In the genomic region with DNA sequence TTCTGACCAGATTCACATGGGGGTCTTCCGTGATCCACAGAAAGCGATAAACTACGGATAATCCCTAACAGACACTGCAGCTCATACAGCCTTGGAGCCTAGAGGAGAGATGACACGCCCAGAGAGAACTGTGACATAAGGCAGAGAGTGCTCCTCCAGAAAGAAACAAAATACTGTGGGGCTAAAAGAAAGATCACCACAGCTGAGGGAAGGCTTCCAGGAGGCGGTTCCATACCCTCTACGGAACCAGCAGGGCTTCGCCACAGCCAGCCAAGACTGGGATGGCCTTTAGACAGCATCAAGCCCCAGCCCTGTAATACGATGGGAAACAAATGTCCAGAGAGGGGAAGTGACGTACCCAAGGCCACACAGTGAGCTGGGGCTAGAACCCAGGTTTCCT, we compare ENCODE assay signal across 19 cellular contexts. TPM values are rescaled to one million over a fixed set of nuclear protein-coding genes. Genes with fewer than 3 reads are reported as not detected.
DNase-seq lines count a peak whose midpoint lies in the region; ATAC-seq and TF ChIP-seq lines count a peak whose summit lies in the region.
"Had no signal": no experiment of that assay in that cellular context is flagged by ENCODE, and none has a peak within 500 bp of the region (broad histone marks: within the 10 kb centered on the region; RNA-seq: fewer than 3 reads in every experiment).

No MANE protein-coding gene starts in this region.

- peaks cover 26% of the 10 kb centered on the region for H3K9me1 ChIP-seq in IMR-90 (ENCODE audit: insufficient read depth, low read length)

- H3K23ac ChIP-seq in IMR-90 (ENCODE audit: low read depth, low read length) = no peak overlapping the region

- H2AK5ac ChIP-seq in IMR-90 (ENCODE audit: low read depth, low read length) = no peak overlapping the region

- peak overlapping the region; percentile 49; the same call in 1 of the 2 replicates for H2BK20ac ChIP-seq in IMR-90 (ENCODE audit: low read depth, low read length)

- no peak overlapping the region for H3K14ac ChIP-seq in IMR-90 (replicated peaks; ENCODE audit: low read depth, low read length)

- H2AFZ ChIP-seq in IMR-90 (replicated peaks; ENCODE audit: low read length, poor library complexity) (no peak overlapping the region), mammary epithelial cell (ENCODE audit: low read depth, low read length) (no peak overlapping the region)

- POLR2A ChIA-PET in IMR-90 (lab: Charles Lee; ENCODE audit: unreplicated experiment) = no interaction called here

- H3K79me2 ChIP-seq in mammary epithelial cell (ENCODE audit: insufficient read depth, low read length) = peaks cover 2% of the 10 kb centered on the region

- no peak overlapping the region for H2BK120ac ChIP-seq in IMR-90 (ENCODE audit: low read depth, low read length)

- H3K27me3 Mint-ChIP-seq in stimulated activated memory B cell treated with anti-CD40 and anti-IgM and Interleukin-4, amounts not matched to agents 10 μg/mL and 1 μg/mL and 100 μg/mL, for 72 hours = no peaks in the 10 kb centered on the region
- H3K27me3 Mint-ChIP-seq: activated naive CD4-positive, alpha-beta T cell treated with anti-CD3 and anti-CD28 coated beads, Interleukin-2, amount 10 ng/mL, durations not matched to agents 7 days and 5 days had no signal

- CTCF ChIA-PET in IMR-90 (lab: Yijun Ruan, JAX) (interaction anchor here (1.0 kb wide), 2 partner anchors 9 to 12 kb away, joined by 4 to 6 read pairs; no protein-coding TSS in a partner anchor), mammary epithelial cell (lab: Charles Lee; ENCODE audit: low non-redundant PET) (no interaction called here)

- H4K20me1 ChIP-seq in IMR-90 (ENCODE audit: insufficient read depth, low read length) (peaks cover 22% of the 10 kb centered on the region), mammary epithelial cell (ENCODE audit: insufficient read depth, low read length) (no peaks in the 10 kb centered on the region)

- H4K91ac ChIP-seq in IMR-90 (ENCODE audit: insufficient read depth, low read depth, low read length) = no peak overlapping the region

- H3K27ac ChIP-seq in IMR-90 (ENCODE audit: insufficient read depth, low read length) = no peak overlapping the region
- peak overlapping the region; percentile 77 for H3K27ac ChIP-seq in mammary epithelial cell (ENCODE audit: insufficient read depth, low read depth, low read length)
- H3K27ac ChIP-seq in right lobe of liver = peak overlapping the region; percentile 77 to 86 (median 77)
- H3K27ac ChIP-seq in subcutaneous abdominal adipose tissue (ENCODE audit: low read depth, low read length) = peak overlapping the region; percentile 99
- H3K27ac ChIP-seq: VCaP had no signal

- dilution Hi-C loops in IMR-90 (cut with HindIII; ENCODE audit: low sequenced_read_pairs, unreplicated experiment) (no loop called here), mammary epithelial cell (cut with HindIII; ENCODE audit: low sequenced_read_pairs) (loop anchor here (5.0 kb wide), 1 partner anchor 37 kb away; no protein-coding TSS in a partner anchor)

- H4K8ac ChIP-seq in IMR-90 (ENCODE audit: low read depth in 2 of 2, low read length in 2 of 2) = 0 out of 4 replicates have a peak overlapping the region, but pooled peaks of 1 of the 2 experiments have one; percentile 0

- H2AK9ac ChIP-seq in IMR-90 (replicated peaks; ENCODE audit: low read depth, low read length, poor library complexity) = no peak overlapping the region

- no peak overlapping the region for H3K4me3 Mint-ChIP-seq in stimulated activated memory B cell treated with anti-CD40 and anti-IgM and Interleukin-4, amounts not matched to agents 10 μg/mL and 1 μg/mL and 100 μg/mL, for 72 hours
- H3K4me3 Mint-ChIP-seq: activated naive CD4-positive, alpha-beta T cell treated with anti-CD3 and anti-CD28 coated beads, Interleukin-2, amount 10 ng/mL, durations not matched to agents 7 days and 5 days; mesothelial cell of epicardium; nephron progenitor cell; T-helper 1 cell treated with Interleukin-12 subunit alpha and Interleukin-12 subunit beta and Interleukin-4 antibody, amounts not matched to agents 30 μg/mL and 1 μg/mL, for 36 hours had no signal

- 95% methylated on average over 4 of the region's 9 CpGs; no CpG with 5 or more reads in 1 of the 2 experiments for WGBS in IMR-90 (ENCODE audit: extremely low coverage in 2 of 2, insufficient read length in 1 of 2), 2 experiments
- 97% methylated on average over 7 of the region's 9 CpGs for WGBS in mammary epithelial cell (ENCODE audit: low coverage, missing lambda C conversion rate)
- WGBS in right lobe of liver (ENCODE audit: insufficient coverage, low coverage, low lambda C conversion rate, missing lambda C conversion rate) = 62% methylated on average over 5 of the region's 9 CpGs

- no peak overlapping the region for H2BK5ac ChIP-seq in IMR-90 (ENCODE audit: low read depth, low read length, poor library complexity, severe bottlenecking)

- peaks cover 5% of the 10 kb centered on the region for H3K4me1 Mint-ChIP-seq in stimulated activated memory B cell treated with anti-CD40 and anti-IgM and Interleukin-4, amounts not matched to agents 10 μg/mL and 1 μg/mL and 100 μg/mL, for 72 hours
- H3K4me1 Mint-ChIP-seq: mesothelial cell of epicardium had no signal

- no peak overlapping the region for H3K56ac ChIP-seq in IMR-90 (ENCODE audit: extremely low read depth, insufficient read depth, low read length)

- 0 out of 2 replicates have a peak overlapping the region, but pooled peaks have one; percentile 3 for H4K5ac ChIP-seq in IMR-90 (ENCODE audit: low read depth, low read length)

- H3K36me3 Mint-ChIP-seq in stimulated activated memory B cell treated with anti-CD40 and anti-IgM and Interleukin-4, amounts not matched to agents 10 μg/mL and 1 μg/mL and 100 μg/mL, for 72 hours = peaks cover 91% of the 10 kb centered on the region

- no peak overlapping the region for H3K18ac ChIP-seq in IMR-90 (ENCODE audit: low read depth, low read length)

- H3K4me2 ChIP-seq in IMR-90 (ENCODE audit: low read depth, low read length) (no peak overlapping the region), mammary epithelial cell (ENCODE audit: insufficient read depth, low read depth, low read length) (no peak overlapping the region)

- TF ChIP-seq POLR2A in IMR-90 (IDR thresholded peaks at IDR 0.05; ENCODE audit: low read depth, low read length) = no peak
- no peak for TF ChIP-seq POLR2A in right lobe of liver (IDR thresholded peaks at IDR 0.05)

- BruUV-seq in IMR-90 (replicated peaks; lab: Mats Ljungman, UMichigan) (no TSS peak), mammary epithelial cell (replicated peaks; lab: Mats Ljungman, UMichigan) (no TSS peak)

- in situ Hi-C loops in IMR-90 (cut with MboI; ENCODE audit: low sequenced_read_pairs) = no loop called here
- in situ Hi-C loops in mammary epithelial cell (cut with MboI; ENCODE audit: low sequenced_read_pairs in 2 of 2) = no loop called here

- H3K36me3 ChIP-seq in IMR-90 (ENCODE audit: control insufficient read depth, insufficient read depth, low read length) = peaks cover 59% of the 10 kb centered on the region
- H3K36me3 ChIP-seq in mammary epithelial cell (ENCODE audit: insufficient read depth, low read length) = peaks cover 35% of the 10 kb centered on the region
- H3K36me3 ChIP-seq in right lobe of liver = peaks cover 6 to 57% (median 15%) of the 10 kb centered on the region in 4 donors
- peaks cover 4 to 94% (median 76%) of the 10 kb centered on the region in 5 donors for H3K36me3 ChIP-seq in subcutaneous abdominal adipose tissue (ENCODE audit: control insufficient read depth in 5 of 5, insufficient read depth in 5 of 5, low read length in 5 of 5)

- intact Hi-C loops in IMR-90 (cut with micrococcal nuclease) (no loop called here), mammary epithelial cell (cut with micrococcal nuclease) (loop anchor here (2.0 kb wide), 2 partner anchors 37 to 339 kb away; a partner anchor contains a TSS), right lobe of liver (cut with DNase I) (loop anchor here in 1 of 2 donors (5.0 kb wide), 1 partner anchor 32 kb away; no protein-coding TSS in a partner anchor)

- no peak overlapping the region; the same call in 2 of the 3 replicates for H2BK15ac ChIP-seq in IMR-90 (ENCODE audit: low read depth, low read length)

- no peaks in the 10 kb centered on the region for H3K9me3 ChIP-seq in IMR-90 (ENCODE audit: control insufficient read depth, insufficient read depth, low read length)
- no peaks in the 10 kb centered on the region for H3K9me3 ChIP-seq in mammary epithelial cell (replicated peaks; ENCODE audit: insufficient read depth, low read length)
- H3K9me3 ChIP-seq in right lobe of liver = no peaks in the 10 kb centered on the region
- no peaks in the 10 kb centered on the region for H3K9me3 ChIP-seq in subcutaneous abdominal adipose tissue (ENCODE audit: control insufficient read depth in 5 of 5, low read length in 5 of 5)

- no peak for ATAC-seq in IMR-90 (ENCODE audit: low read depth)
- ATAC-seq in right lobe of liver = no peak
- no peak for ATAC-seq in stimulated activated memory B cell treated with anti-CD40 and anti-IgM and Interleukin-4, amounts not matched to agents 10 μg/mL and 1 μg/mL and 100 μg/mL, for 72 hours

- H3K9me3 Mint-ChIP-seq in stimulated activated memory B cell treated with anti-CD40 and anti-IgM and Interleukin-4, amounts not matched to agents 10 μg/mL and 1 μg/mL and 100 μg/mL, for 72 hours = no peaks in the 10 kb centered on the region
- H3K9me3 Mint-ChIP-seq: activated naive CD4-positive, alpha-beta T cell treated with anti-CD3 and anti-CD28 coated beads, Interleukin-2, amount 10 ng/mL, durations not matched to agents 7 days and 5 days; mesothelial cell of epicardium; nephron progenitor cell; T-helper 1 cell treated with Interleukin-12 subunit alpha and Interleukin-12 subunit beta and Interleukin-4 antibody, amounts not matched to agents 30 μg/mL and 1 μg/mL, for 36 hours had no signal

- TF ChIP-seq RAD21 in IMR-90 (IDR thresholded peaks at IDR 0.05; ENCODE audit: low read length) = no peak

- H3K4me1 ChIP-seq in IMR-90 (ENCODE audit: control insufficient read depth, insufficient read depth, low read length) = peaks cover 27% of the 10 kb centered on the region
- H3K4me1 ChIP-seq in mammary epithelial cell (ENCODE audit: insufficient read depth, low read length) = peaks cover 49% of the 10 kb centered on the region
- H3K4me1 ChIP-seq in right lobe of liver = peaks cover 0 to 61% (median 33%) of the 10 kb centered on the region in 4 donors
- peaks cover 24 to 44% (median 40%) of the 10 kb centered on the region in 5 donors for H3K4me1 ChIP-seq in subcutaneous abdominal adipose tissue (ENCODE audit: control insufficient read depth in 5 of 5, insufficient read depth in 5 of 5, low read length in 5 of 5)

- TF ChIP-seq CTCF in IMR-90 (conservative IDR thresholded peaks at IDR 0.05; ENCODE audit: low read depth, low read length) = no peak
- TF ChIP-seq CTCF in mammary epithelial cell (conservative IDR thresholded peaks at IDR 0.05 in 1 of 2, IDR thresholded peaks at IDR 0.05 in 1 of 2; ENCODE audit: extremely low read depth in 1 of 2, insufficient read depth in 1 of 2, low read depth in 1 of 2, low read length in 2 of 2) = no peak
- no peak for TF ChIP-seq CTCF in right lobe of liver (IDR thresholded peaks at IDR 0.05)

- H3K9ac ChIP-seq in IMR-90 (ENCODE audit: low read depth, low read length) = no peak overlapping the region
- no peak overlapping the region for H3K9ac ChIP-seq in mammary epithelial cell (ENCODE audit: insufficient read depth, low read length)
- H3K9ac ChIP-seq in subcutaneous abdominal adipose tissue (ENCODE audit: low read length in 5 of 5) = peak overlapping the region in 4 of 5 donors; percentile 49 to 71 (median 58)

- DNase-seq in IMR-90 = no peak
- no peak for DNase-seq in mammary epithelial cell
- no peak for DNase-seq in right lobe of liver
- DNase-seq in NCI-H82 treated with DMSO at 0.1 percent for 48 hours (lab: John Stamatoyannopoulos, UW; ENCODE audit: unreplicated experiment) = no peak
- DNase-seq in GDM1 (lab: John Stamatoyannopoulos, UW) = no peak
- no peak for DNase-seq in GOT3 (lab: John Stamatoyannopoulos, UW)
- DNase-seq: activated CD4-positive, alpha-beta T cell treated with anti-CD3 and anti-CD28 coated beads, Interleukin-2, amount 50 U/mL, for 48 hours; activated naive CD4-positive, alpha-beta T cell treated with anti-CD3 and anti-CD28 coated beads, Interleukin-2, amount 10 ng/mL, durations not matched to agents 7 days and 5 days; activated T-cell treated with anti-CD3 and anti-CD28 coated beads, Interleukin-2, amount 50 U/mL, for 1 hour; NCI-H2029 treated with DMSO at 0.1 percent for 48 hours; NCI-H510A treated with DMSO at 0.1 percent for 48 hours; nephron progenitor cell; SIG-M5; stimulated activated naive CD8-positive, alpha-beta T cell treated with anti-CD3 and anti-CD28 coated beads, Interleukin-15, Interleukin-2, amounts not matched to agents 100 U/mL and 50 U/mL, for 24 hours had no signal

- H3K27me3 ChIP-seq in IMR-90 (ENCODE audit: control insufficient read depth, insufficient read depth, low read length) (no peaks in the 10 kb centered on the region), mammary epithelial cell (ENCODE audit: insufficient read depth, low read length) (no peaks in the 10 kb centered on the region), right lobe of liver (no peaks in the 10 kb centered on the region), subcutaneous abdominal adipose tissue (ENCODE audit: control insufficient read depth in 5 of 5, insufficient read depth in 4 of 5, low read length in 5 of 5) (no peaks in the 10 kb centered on the region)

- H3K79me1 ChIP-seq in IMR-90 (ENCODE audit: low read depth in 1 of 2, low read length in 2 of 2) = peaks cover 0 to 38% of the 10 kb centered on the region in 2 experiments; a peak in 2 of 4 replicates

- no peak overlapping the region for H3K4me3 ChIP-seq in IMR-90 (ENCODE audit: insufficient read depth, low read depth, low read length)
- H3K4me3 ChIP-seq in mammary epithelial cell (replicated peaks in 1 of 3; ENCODE audit: insufficient read depth in 1 of 3, low read depth in 2 of 3, low read length in 3 of 3) = no peak overlapping the region
- no peak overlapping the region for H3K4me3 ChIP-seq in right lobe of liver
- no peak overlapping the region for H3K4me3 ChIP-seq in subcutaneous abdominal adipose tissue (ENCODE audit: low read depth in 1 of 5, low read length in 5 of 5)

- H3K27ac Mint-ChIP-seq in stimulated activated memory B cell treated with anti-CD40 and anti-IgM and Interleukin-4, amounts not matched to agents 10 μg/mL and 1 μg/mL and 100 μg/mL, for 72 hours = no peak overlapping the region
- H3K27ac Mint-ChIP-seq: activated naive CD4-positive, alpha-beta T cell treated with anti-CD3 and anti-CD28 coated beads, Interleukin-2, amount 10 ng/mL, durations not matched to agents 7 days and 5 days; mesothelial cell of epicardium; nephron progenitor cell; T-helper 1 cell treated with Interleukin-12 subunit alpha and Interleukin-12 subunit beta and Interleukin-4 antibody, amounts not matched to agents 30 μg/mL and 1 μg/mL, for 36 hours had no signal

- H3K4ac ChIP-seq in IMR-90 (ENCODE audit: low read depth, low read length) = no peak overlapping the region; the same call in 1 of the 2 replicates

RNA-seq across cellular contexts. Expression of a gene that starts 19.3 kb away (rescaled TPM):
- total RNA-seq in IMR-90 (2012; rRNA removed) (0.28 and 0.36 TPM in 2 replicates), mammary epithelial cell (1 to 10 TPM in 1 of 2 donors, not detected in 1; 2.7 TPM), right lobe of liver (100 to 1,000 TPM; 192 to 869 (median 343) TPM)
- polyA plus RNA-seq in IMR-90 (2012; rRNA removed) (1.0 and 1.3 TPM in 2 replicates), mammary epithelial cell (2.5 TPM)
- 0.89 and 1.2 TPM in 2 replicates for polyA plus RNA-seq in IMR-90 (2012; cell fraction: cytosol; rRNA removed)
- 0.37 and 0.38 TPM in 2 replicates for polyA plus RNA-seq in IMR-90 (2012; cell fraction: nucleus; rRNA removed; ENCODE audit: low replicate concordance)
- polyA minus RNA-seq in mammary epithelial cell = not detected

RNA-seq across cellular contexts. Expression of a gene that starts 41.2 kb away (rescaled TPM):
- total RNA-seq in IMR-90 (2012; rRNA removed) (88.0 and 92.8 TPM in 2 replicates), mammary epithelial cell (100 to 1,000 TPM in 1 of 2 donors, 10 to 100 TPM in 1; 74.3 to 247 TPM), right lobe of liver (100 to 1,000 TPM in 1 of 6 experiments, 10 to 100 TPM in 5; 70.1 to 155 (median 79.1) TPM)
- polyA plus RNA-seq in IMR-90 (2012; rRNA removed) (63.8 and 67.1 TPM in 2 replicates), mammary epithelial cell (118 TPM)
- polyA plus RNA-seq in IMR-90 (2012; cell fraction: cytosol; rRNA removed) = 62.2 and 66.5 TPM in 2 replicates
- polyA plus RNA-seq in IMR-90 (2012; cell fraction: nucleus; rRNA removed; ENCODE audit: low replicate concordance) = 59.0 and 59.6 TPM in 2 replicates
- polyA minus RNA-seq in mammary epithelial cell = 137 TPM

Comparison
In these comparisons a context has a peak if more than half of its experiments do, and no peak if none do; other contexts are left out.
1. H3K9ac ChIP-seq: peak in subcutaneous abdominal adipose tissue (4 of 5); none in IMR-90 (single experiment) and mammary epithelial cell (single experiment).
2. RNA of a gene that starts 19.3 kb away (total RNA-seq): 192 to 869 TPM in right lobe of liver; 2.7 TPM in mammary epithelial cell and 0.28 to 0.36 TPM in IMR-90; every median in the first group is over 10 times any median in the second.